18 cellular contexts compared by ENCODE assay signal in the genomic region with DNA sequence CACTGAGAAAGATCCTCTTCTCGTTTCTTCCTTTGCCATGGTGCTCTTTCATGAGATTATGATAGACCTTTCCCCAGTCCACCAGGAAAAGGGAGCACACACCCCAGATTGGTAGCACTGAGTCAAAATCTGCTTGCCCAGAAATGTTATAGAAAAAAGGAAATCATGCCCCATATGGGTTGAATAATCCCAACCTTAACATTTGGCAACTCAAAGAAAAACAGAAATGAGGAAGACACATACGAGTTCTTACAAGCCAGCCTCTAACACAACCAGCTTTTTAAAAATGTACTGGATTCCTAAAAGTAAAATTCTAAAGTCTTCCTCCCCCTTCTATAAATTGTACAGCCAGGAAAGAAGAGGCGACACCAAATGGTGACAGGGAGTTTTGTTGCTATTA.
DNase-seq lines count a peak whose midpoint lies in the region; ATAC-seq and TF ChIP-seq lines count a peak whose summit lies in the region.
"Had no signal": no experiment of that assay in that cellular context is flagged by ENCODE, and none has a peak within 500 bp of the region (broad histone marks: within the 10 kb centered on the region; RNA-seq: fewer than 3 reads in every experiment).

No MANE protein-coding gene starts in this region.

- no peak for DNase-seq in activated CD4-positive, alpha-beta T cell treated with anti-CD3 and anti-CD28 coated beads, Interleukin-2, amount 10 ng/mL, durations not matched to agents 24 days and 14 days
- DNase-seq in activated CD4-positive, alpha-beta T cell treated with anti-CD3 and anti-CD28 coated beads for 48 hours: no peak
- no peak for DNase-seq in chondrocyte (ENCODE audit: low spot score)
- no peak for DNase-seq in stimulated activated effector memory CD8-positive, alpha-beta T cell treated with anti-CD3 and anti-CD28 coated beads, Interleukin-12 subunit alpha, Interleukin-12 subunit beta, amount 100 ng/mL, for 72 hours (ENCODE audit: low spot score in 2 of 2)
- no peak for DNase-seq in globus pallidus (ENCODE audit: low spot score)
- no peak for DNase-seq in GM20000 (ENCODE audit: low spot score)
- no peak for DNase-seq in HCEC 1CT
- DNase-seq: activated CD4-positive, CD25-positive, alpha-beta regulatory T cell; esophagus squamous epithelium; KG1; NCI-H2029; NCI-H774; nucleus accumbens; trophoblast cell had no signal

- H3K4me3 ChIP-seq in OCI-LY1 (ENCODE audit: low read depth, low read length, poor library complexity, severe bottlenecking): peak overlapping the region; percentile 16
- H3K4me3 ChIP-seq: A549, coronary artery, esophagus squamous epithelium, hepatocyte had no signal

- peaks cover 18% of the 10 kb centered on the region for H3K36me3 Mint-ChIP-seq in activated CD4-positive, alpha-beta T cell treated with anti-CD3 and anti-CD28 coated beads, Interleukin-2, amount 10 ng/mL, durations not matched to agents 24 days and 14 days (ENCODE audit: low read depth)
- no peaks in the 10 kb centered on the region for H3K36me3 Mint-ChIP-seq in chondrocyte (ENCODE audit: low read depth)
- peaks cover 42% of the 10 kb centered on the region for H3K36me3 Mint-ChIP-seq in stimulated activated effector memory CD8-positive, alpha-beta T cell treated with anti-CD3 and anti-CD28 coated beads, Interleukin-12 subunit alpha, Interleukin-12 subunit beta, amount 100 ng/mL, for 72 hours

- no peaks in the 10 kb centered on the region for H3K27me3 ChIP-seq in OCI-LY1 (ENCODE audit: insufficient read depth, low read length)
- H3K27me3 ChIP-seq: esophagus squamous epithelium, hepatocyte had no signal

- peaks cover 80% of the 10 kb centered on the region for H3K4me1 Mint-ChIP-seq in activated CD4-positive, alpha-beta T cell treated with anti-CD3 and anti-CD28 coated beads, Interleukin-2, amount 10 ng/mL, durations not matched to agents 24 days and 14 days
- H3K4me1 Mint-ChIP-seq in chondrocyte (ENCODE audit: low read depth): peaks cover 70% of the 10 kb centered on the region
- peaks cover 81% of the 10 kb centered on the region for H3K4me1 Mint-ChIP-seq in stimulated activated effector memory CD8-positive, alpha-beta T cell treated with anti-CD3 and anti-CD28 coated beads, Interleukin-12 subunit alpha, Interleukin-12 subunit beta, amount 100 ng/mL, for 72 hours

- no peaks in the 10 kb centered on the region for H3K9me3 Mint-ChIP-seq in activated CD4-positive, alpha-beta T cell treated with anti-CD3 and anti-CD28 coated beads, Interleukin-2, amount 10 ng/mL, durations not matched to agents 24 days and 14 days
- no peaks in the 10 kb centered on the region for H3K9me3 Mint-ChIP-seq in chondrocyte (ENCODE audit: low read depth)
- H3K9me3 Mint-ChIP-seq in stimulated activated effector memory CD8-positive, alpha-beta T cell treated with anti-CD3 and anti-CD28 coated beads, Interleukin-12 subunit alpha, Interleukin-12 subunit beta, amount 100 ng/mL, for 72 hours: no peaks in the 10 kb centered on the region

- H3K4me3 Mint-ChIP-seq in activated CD4-positive, alpha-beta T cell treated with anti-CD3 and anti-CD28 coated beads, Interleukin-2, amount 10 ng/mL, durations not matched to agents 24 days and 14 days: peak overlapping the region; percentile 69
- H3K4me3 Mint-ChIP-seq in chondrocyte (ENCODE audit: unreplicated experiment): no peak overlapping the region
- peak overlapping the region; percentile 59 for H3K4me3 Mint-ChIP-seq in stimulated activated effector memory CD8-positive, alpha-beta T cell treated with anti-CD3 and anti-CD28 coated beads, Interleukin-12 subunit alpha, Interleukin-12 subunit beta, amount 100 ng/mL, for 72 hours

- H3K9me2 ChIP-seq in OCI-LY1 (ENCODE audit: low read depth, low read length): no peaks in the 10 kb centered on the region

- H3K27me3 Mint-ChIP-seq in activated CD4-positive, alpha-beta T cell treated with anti-CD3 and anti-CD28 coated beads, Interleukin-2, amount 10 ng/mL, durations not matched to agents 24 days and 14 days: no peaks in the 10 kb centered on the region
- no peaks in the 10 kb centered on the region for H3K27me3 Mint-ChIP-seq in chondrocyte (ENCODE audit: low read depth)

- H4K20me1 ChIP-seq in OCI-LY1 (ENCODE audit: insufficient read depth, low read length): no peaks in the 10 kb centered on the region

- peaks cover 22% of the 10 kb centered on the region; the same call in 1 of the 2 replicates for H3K36me3 ChIP-seq in OCI-LY1 (ENCODE audit: insufficient read depth, low read length)
- H3K36me3 ChIP-seq: esophagus squamous epithelium had no signal

- H3K27ac Mint-ChIP-seq in activated CD4-positive, alpha-beta T cell treated with anti-CD3 and anti-CD28 coated beads, Interleukin-2, amount 10 ng/mL, durations not matched to agents 24 days and 14 days: peak overlapping the region; percentile 97
- peak overlapping the region; percentile 28 for H3K27ac Mint-ChIP-seq in chondrocyte (ENCODE audit: unreplicated experiment)
- peak overlapping the region; percentile 89 for H3K27ac Mint-ChIP-seq in stimulated activated effector memory CD8-positive, alpha-beta T cell treated with anti-CD3 and anti-CD28 coated beads, Interleukin-12 subunit alpha, Interleukin-12 subunit beta, amount 100 ng/mL, for 72 hours

- H3K27ac ChIP-seq in OCI-LY1 (ENCODE audit: low read depth, low read length, poor library complexity, severe bottlenecking): peak overlapping the region; percentile 68
- H3K27ac ChIP-seq: A549, hepatocyte had no signal

- H3K79me2 ChIP-seq in OCI-LY1 (ENCODE audit: insufficient read depth, low read length): peaks cover 9% of the 10 kb centered on the region
- H3K79me2 ChIP-seq: hepatocyte had no signal

- ATAC-seq in stimulated activated effector memory CD8-positive, alpha-beta T cell treated with anti-CD3 and anti-CD28 coated beads, Interleukin-12 subunit alpha, Interleukin-12 subunit beta, amount 100 ng/mL, for 72 hours: no peak
- ATAC-seq: A549 had no signal

- intact Hi-C loops in activated CD4-positive, alpha-beta T cell treated with anti-CD3 and anti-CD28 coated beads, Interleukin-2, amount 10 ng/mL, durations not matched to agents 24 days and 14 days (cut with micrococcal nuclease): loop anchor here (2.0 to 5.0 kb wide), 2 partner anchors 15 to 225 kb away; no protein-coding TSS in a partner anchor

- peak overlapping the region; percentile 59 for H3K4me2 ChIP-seq in OCI-LY1 (ENCODE audit: low read length)
- H3K4me2 ChIP-seq: A549, hepatocyte had no signal

- H3K9me3 ChIP-seq in OCI-LY1 (ENCODE audit: low read length): no peaks in the 10 kb centered on the region
- H3K9me3 ChIP-seq: A549, esophagus squamous epithelium had no signal

- H3K4me1 ChIP-seq in OCI-LY1 (ENCODE audit: insufficient read depth, low read length, severe bottlenecking): peaks cover 74% of the 10 kb centered on the region

- no peaks in the 10 kb centered on the region for H3F3A ChIP-seq in OCI-LY1 (ENCODE audit: insufficient read depth, low read length)

- TF ChIP-seq CTCF in OCI-LY1 (IDR thresholded peaks at IDR 0.05; ENCODE audit: low read length): no peak
- no peak for TF ChIP-seq CTCF in chondrocyte (IDR thresholded peaks at IDR 0.05)
- TF ChIP-seq CTCF in GM20000 (IDR thresholded peaks at IDR 0.05; ENCODE audit: extremely low read depth, missing control alignments): no peak

- H2AFZ ChIP-seq in OCI-LY1 (ENCODE audit: low read length): no peak overlapping the region
- H2AFZ ChIP-seq: hepatocyte had no signal

- H3K9ac ChIP-seq in OCI-LY1 (ENCODE audit: low read length): peak overlapping the region; percentile 40; the same call in 1 of the 2 replicates

Comparison
In these comparisons a context has a peak if more than half of its experiments do, and no peak if none do; other contexts are left out.
1. H3K27ac Mint-ChIP-seq: peak in every context shown above with its lines; median percentile 97 in activated CD4-positive, alpha-beta T cell treated with anti-CD3 and anti-CD28 coated beads, Interleukin-2, amount 10 ng/mL, durations not matched to agents 24 days and 14 days; 89 in stimulated activated effector memory CD8-positive, alpha-beta T cell treated with anti-CD3 and anti-CD28 coated beads, Interleukin-12 subunit alpha, Interleukin-12 subunit beta, amount 100 ng/mL, for 72 hours; 28 in chondrocyte.